20 cellular contexts compared by ENCODE assay signal in the genomic region with DNA sequence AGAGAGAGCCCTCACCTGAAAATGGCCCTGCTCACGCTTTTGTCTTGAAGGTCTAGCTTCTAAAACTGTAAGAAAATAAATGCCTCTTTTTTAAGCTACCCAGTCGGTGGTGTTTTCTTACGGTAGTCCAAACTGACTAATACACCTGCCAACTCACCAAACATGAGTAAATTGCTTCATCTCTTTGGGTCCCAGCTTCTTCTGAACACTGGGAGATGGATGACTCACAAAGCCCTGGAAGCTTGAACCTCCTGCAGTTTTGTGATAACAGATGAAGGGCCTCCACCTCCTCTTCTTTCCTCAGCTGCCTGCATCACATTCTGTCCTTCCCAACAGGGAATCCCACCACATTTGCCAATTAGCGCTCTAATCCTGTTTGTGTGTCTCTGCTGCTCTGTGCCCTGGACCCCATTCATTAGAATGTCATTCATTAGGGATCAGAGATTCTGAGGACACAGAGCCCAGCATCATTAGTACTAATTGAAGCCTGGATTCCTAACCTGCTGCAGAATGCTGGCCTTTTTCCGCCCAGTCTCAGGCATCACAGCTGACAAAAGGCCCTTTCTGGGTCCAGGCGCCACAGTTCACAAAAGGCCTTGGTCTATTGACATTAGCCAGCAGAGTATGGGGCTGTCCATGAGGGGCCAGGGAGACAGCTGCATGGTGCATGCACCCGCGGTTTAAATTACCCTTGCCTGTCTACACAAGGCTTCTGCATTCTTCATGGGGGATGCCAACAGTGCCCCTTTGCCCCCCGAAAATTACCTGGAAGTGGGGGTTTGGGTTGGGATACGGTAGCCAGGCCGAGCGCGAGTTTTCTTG.
DNase-seq lines count a peak whose midpoint lies in the region; ATAC-seq, FAIRE-seq and TF ChIP-seq lines count a peak whose summit lies in the region.
"Had no signal": no experiment of that assay in that cellular context is flagged by ENCODE, and none has a peak within 500 bp of the region (broad histone marks: within the 10 kb centered on the region; RNA-seq: fewer than 3 reads in every experiment).

No MANE protein-coding gene starts in this region.

- ATAC-seq in RWPE2 (ENCODE audit: low read depth) (peak; percentile 77), WTC11 (no peak), HG02642 (IDR thresholded peaks at IDR 0.05; ENCODE audit: poor library complexity, unreplicated experiment) (no peak)
- ATAC-seq: natural killer cell; sciatic nerve; stimulated activated memory B cell treated with anti-CD40 and anti-IgM and Interleukin-4, amounts not matched to agents 10 μg/mL and 1 μg/mL and 100 μg/mL, for 72 hours; upper lobe of right lung had no signal

- H2AFZ ChIP-seq in fibroblast of lung (ENCODE audit: low read length) = no peak overlapping the region

- no peak overlapping the region for H3K9ac ChIP-seq in fibroblast of lung (ENCODE audit: insufficient read depth, low read length)

- peak; percentile 50 for DNase-seq in H54 (ENCODE audit: insufficient read length, low spot score)
- DNase-seq in RWPE2 (ENCODE audit: low spot score) = no peak
- peak; percentile 31 to 90 for DNase-seq in fibroblast of lung (ENCODE audit: low read depth in 2 of 2)
- peak; percentile 34 for DNase-seq in pons (ENCODE audit: low spot score)
- DNase-seq in WTC11 (ENCODE audit: low spot score) = no peak
- DNase-seq in midbrain (lab: John Stamatoyannopoulos, UW) = no peak
- DNase-seq: activated CD4-positive, alpha-beta T cell treated with anti-CD3 and anti-CD28 coated beads, Interleukin-2, amount 50 U/mL, for 4 hours; adrenal gland; dermis blood vessel endothelial cell; DND-41; foreskin melanocyte; natural killer cell; NCI-H146; NCI-H446 treated with DMSO at 0.1 percent for 48 hours; upper lobe of right lung had no signal

- CTCF ChIA-PET in WTC11 (lab: Charles Lee) = interaction anchor here (1.0 kb wide), 1 partner anchor 34 kb away, joined by 3 read pairs; no protein-coding TSS in a partner anchor

- H3K27me3 Mint-ChIP-seq in WTC11 (ENCODE audit: low read depth) = no peaks in the 10 kb centered on the region
- H3K27me3 Mint-ChIP-seq: stimulated activated memory B cell treated with anti-CD40 and anti-IgM and Interleukin-4, amounts not matched to agents 10 μg/mL and 1 μg/mL and 100 μg/mL, for 72 hours had no signal

- H3K79me2 ChIP-seq in fibroblast of lung (ENCODE audit: control insufficient read depth, insufficient read depth, low read length) = no peaks in the 10 kb centered on the region

- no peak for TF ChIP-seq CTCF in RWPE2 (IDR thresholded peaks at IDR 0.05; ENCODE audit: poor library complexity, severe bottlenecking)
- no peak for TF ChIP-seq CTCF in fibroblast of lung (conservative IDR thresholded peaks at IDR 0.05 in 1 of 2, IDR thresholded peaks at IDR 0.05 in 1 of 2; ENCODE audit: low read depth in 1 of 2, low read length in 2 of 2)
- TF ChIP-seq CTCF in WTC11 (IDR thresholded peaks at IDR 0.05) = no peak

- no peak overlapping the region for H3K4me2 ChIP-seq in fibroblast of lung (ENCODE audit: extremely low read depth, insufficient read depth, low read length)

- no peak overlapping the region for H3K4me3 ChIP-seq in RWPE2 (ENCODE audit: severe bottlenecking)
- H3K4me3 ChIP-seq in fibroblast of lung (replicated peaks in 1 of 4; ENCODE audit: control extremely low read depth in 1 of 4, insufficient read depth in 1 of 4, low read depth in 3 of 4, low read length in 4 of 4) = no peak overlapping the region
- H3K4me3 ChIP-seq: adrenal gland, SK-N-MC, upper lobe of right lung had no signal

- no peak overlapping the region for H3K27ac Mint-ChIP-seq in WTC11
- H3K27ac Mint-ChIP-seq: natural killer cell; stimulated activated memory B cell treated with anti-CD40 and anti-IgM and Interleukin-4, amounts not matched to agents 10 μg/mL and 1 μg/mL and 100 μg/mL, for 72 hours had no signal

- no peaks in the 10 kb centered on the region for H3K9me3 ChIP-seq in RWPE2 (ENCODE audit: severe bottlenecking)
- H3K9me3 ChIP-seq in fibroblast of lung (ENCODE audit: control insufficient read depth, insufficient read depth, low read depth, low read length) = no peaks in the 10 kb centered on the region
- H3K9me3 ChIP-seq: adrenal gland, upper lobe of right lung had no signal

- H3K4me1 Mint-ChIP-seq in WTC11 = peaks cover 9% of the 10 kb centered on the region
- H3K4me1 Mint-ChIP-seq: natural killer cell had no signal

- no peak overlapping the region for H3K4me3 Mint-ChIP-seq in WTC11
- H3K4me3 Mint-ChIP-seq: natural killer cell; stimulated activated memory B cell treated with anti-CD40 and anti-IgM and Interleukin-4, amounts not matched to agents 10 μg/mL and 1 μg/mL and 100 μg/mL, for 72 hours had no signal

- H3K36me3 ChIP-seq in RWPE2 (ENCODE audit: low read depth) (no peaks in the 10 kb centered on the region), fibroblast of lung (ENCODE audit: control insufficient read depth, insufficient read depth, low read length) (no peaks in the 10 kb centered on the region)
- H3K36me3 ChIP-seq: adrenal gland, upper lobe of right lung had no signal

- H3K27me3 ChIP-seq in RWPE2 (ENCODE audit: insufficient read depth, poor library complexity, severe bottlenecking) = no peaks in the 10 kb centered on the region
- no peaks in the 10 kb centered on the region for H3K27me3 ChIP-seq in fibroblast of lung (ENCODE audit: control insufficient read depth, insufficient read depth, low read length)
- H3K27me3 ChIP-seq: adrenal gland, upper lobe of right lung had no signal

- H3K27ac ChIP-seq in RWPE2 (ENCODE audit: poor library complexity, severe bottlenecking) = no peak overlapping the region
- no peak overlapping the region for H3K27ac ChIP-seq in fibroblast of lung (ENCODE audit: insufficient read depth, low read length)
- H3K27ac ChIP-seq: adrenal gland, C4-2B, SK-N-MC, upper lobe of right lung had no signal

- H3K4me1 ChIP-seq in RWPE2 (ENCODE audit: insufficient read depth, poor library complexity, severe bottlenecking) (peaks cover 3% of the 10 kb centered on the region), fibroblast of lung (ENCODE audit: control insufficient read depth, extremely low read depth, insufficient read depth, low read length) (peaks cover 19% of the 10 kb centered on the region)
- H3K4me1 ChIP-seq: adrenal gland, upper lobe of right lung had no signal

- no peaks in the 10 kb centered on the region for H3K9me3 Mint-ChIP-seq in WTC11

- H3K36me3 Mint-ChIP-seq in WTC11 = no peaks in the 10 kb centered on the region
- H3K36me3 Mint-ChIP-seq: natural killer cell; stimulated activated memory B cell treated with anti-CD40 and anti-IgM and Interleukin-4, amounts not matched to agents 10 μg/mL and 1 μg/mL and 100 μg/mL, for 72 hours had no signal

- FAIRE-seq in H54 (lab: Jason Lieb, UNC) = peak; percentile 75

- TF ChIP-seq POLR2A in H54 (IDR thresholded peaks at IDR 0.05; ENCODE audit: low read depth, low read length) = no peak

- POLR2A ChIA-PET in WTC11 (lab: Charles Lee) = no interaction called here

- H4K20me1 ChIP-seq in fibroblast of lung (ENCODE audit: control insufficient read depth, extremely low read depth, insufficient read depth, low read length) = no peaks in the 10 kb centered on the region

TF ChIP-seq in WTC11, 78 proteins besides CTCF, POLR2A, EP300 and RAD21:
- TF ChIP-seq TCF7 (CRISPR knock-in tag; IDR thresholded peaks at IDR 0.05; ENCODE audit: low read depth) (no peak), ELF4 (CRISPR knock-in tag; IDR thresholded peaks at IDR 0.05; ENCODE audit: low read depth) (no peak), CREM (CRISPR knock-in tag; IDR thresholded peaks at IDR 0.05) (no peak)

Comparison
In these comparisons a context has a peak if more than half of its experiments do, and no peak if none do; other contexts are left out.
1. DNase-seq: peak in H54 (single experiment), fibroblast of lung (2 of 2) and pons (single experiment); none in RWPE2 (single experiment), WTC11 (single experiment) and midbrain (single experiment).